ENCODE assay signal across 28 cellular contexts in the genomic region with DNA sequence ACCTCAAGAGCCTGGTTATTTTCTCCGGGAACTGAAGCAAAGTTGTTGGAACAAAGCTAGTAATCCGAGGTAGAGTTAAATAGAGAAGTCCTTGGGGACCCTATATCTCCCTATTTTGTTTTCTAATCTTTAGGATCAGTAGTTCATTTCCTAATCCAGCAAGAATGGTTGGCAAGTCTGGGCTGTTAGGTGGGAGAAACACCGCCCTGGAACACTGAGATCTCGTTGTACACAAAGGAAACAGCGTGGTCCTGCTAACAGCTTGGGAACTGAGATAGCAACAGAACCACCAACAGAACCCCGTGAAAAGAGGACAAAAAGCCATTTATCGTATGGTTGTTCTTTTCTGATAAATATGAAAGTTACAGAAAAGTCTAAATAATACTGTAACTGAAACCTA.
A peak's percentile ranks its signal among the peaks of the same experiment; 100 is the strongest.
DNase-seq lines count a peak whose midpoint lies in the region; ATAC-seq and TF ChIP-seq lines count a peak whose summit lies in the region.
"Had no signal": no experiment of that assay in that cellular context is flagged by ENCODE, and none has a peak within 500 bp of the region (broad histone marks: within the 10 kb centered on the region; RNA-seq: fewer than 3 reads in every experiment).

No MANE protein-coding gene starts in this region.

- H3K4me3 Mint-ChIP-seq in HFFc6 = 0 out of 2 replicates have a peak overlapping the region, but pooled peaks have one; percentile 22
- H3K4me3 Mint-ChIP-seq: activated CD4-positive, alpha-beta T cell treated with anti-CD3 and anti-CD28 coated beads, Interleukin-2, amount 10 ng/mL, durations not matched to agents 7 days and 5 days; activated T-cell treated with anti-CD3 and anti-CD28 coated beads, Interleukin-2, amount 50 U/mL, for 72 hours; CD14-positive monocyte; immature natural killer cell; WTC11 had no signal

- H3K27ac ChIP-seq in caudate nucleus (ENCODE audit: low read depth, low read length) = peak overlapping the region; percentile 40
- H3K27ac ChIP-seq in suprapubic skin = peak overlapping the region; percentile 60
- H3K27ac ChIP-seq: brain microvascular endothelial cell had no signal

- no peaks in the 10 kb centered on the region for H3K9me3 ChIP-seq in suprapubic skin
- H3K9me3 ChIP-seq: adrenal gland, esophagus squamous epithelium, transverse colon had no signal

- no peaks in the 10 kb centered on the region for H3K36me3 Mint-ChIP-seq in HFFc6 (ENCODE audit: low read depth)
- H3K36me3 Mint-ChIP-seq: CD14-positive monocyte, immature natural killer cell, WTC11 had no signal

- H3K9me3 Mint-ChIP-seq in HFFc6 = no peaks in the 10 kb centered on the region
- H3K9me3 Mint-ChIP-seq: activated CD4-positive, alpha-beta T cell treated with anti-CD3 and anti-CD28 coated beads, Interleukin-2, amount 10 ng/mL, durations not matched to agents 7 days and 5 days; activated T-cell treated with anti-CD3 and anti-CD28 coated beads, Interleukin-2, amount 50 U/mL, for 72 hours; WTC11 had no signal

- peak; percentile 56 for ATAC-seq in left ventricle myocardium superior
- no peak for ATAC-seq in GM18502 (IDR thresholded peaks at IDR 0.05; ENCODE audit: poor library complexity, unreplicated experiment)
- ATAC-seq: activated T-cell treated with anti-CD3 and anti-CD28 coated beads, Interleukin-2, amount 50 U/mL, for 72 hours; stimulated activated naive CD8-positive, alpha-beta T cell treated with anti-CD3 and anti-CD28 coated beads, Interleukin-15, Interleukin-2, amounts not matched to agents 100 U/mL and 50 U/mL, for 24 hours; WTC11 had no signal

- no peak for TF ChIP-seq EP300 in suprapubic skin (IDR thresholded peaks at IDR 0.05)

- H3K4me1 Mint-ChIP-seq in HFFc6 (ENCODE audit: low read depth) = peaks cover 32% of the 10 kb centered on the region
- H3K4me1 Mint-ChIP-seq: immature natural killer cell had no signal

- TF ChIP-seq POLR2A in suprapubic skin (IDR thresholded peaks at IDR 0.05) = no peak

- peaks cover 5% of the 10 kb centered on the region for H3K27me3 ChIP-seq in suprapubic skin
- H3K27me3 ChIP-seq: adrenal gland, brain microvascular endothelial cell, transverse colon had no signal

- DNase-seq in HFFc6 = no peak
- no peak for DNase-seq in caudate nucleus (lab: John Stamatoyannopoulos, UW)
- no peak for DNase-seq in left ventricle myocardium superior
- no peak for DNase-seq in suprapubic skin (ENCODE audit: low spot score in 2 of 2)
- DNase-seq in HCEC 1CT = no peak
- no peak for DNase-seq in NCI-H1417 (lab: John Stamatoyannopoulos, UW)
- DNase-seq: activated CD4-positive, alpha-beta T cell treated with anti-CD3 and anti-CD28 coated beads, Interleukin-2, amount 10 ng/mL, durations not matched to agents 7 days and 5 days; activated naive CD4-positive, alpha-beta T cell treated with Interleukin-2 at 50 U/mL for 16 hours; activated T-cell treated with anti-CD3 and anti-CD28 coated beads, Interleukin-2, amount 50 U/mL, for 72 hours; adrenal gland; brain microvascular endothelial cell; DND-41; esophagus squamous epithelium; foreskin melanocyte; hippocampal formation; immature natural killer cell; mesendoderm; NCI-H187; NCI-H2171; NCI-H524 treated with DMSO at 0.1 percent for 48 hours; SIG-M5; stimulated activated naive CD8-positive, alpha-beta T cell treated with anti-CD3 and anti-CD28 coated beads, Interleukin-15, Interleukin-2, amounts not matched to agents 100 U/mL and 50 U/mL, for 24 hours; SW 1271; T-helper 9 cell; transverse colon had no signal

- 53% methylated on average over 7 of the region's 7 CpGs for WGBS in suprapubic skin

- peaks cover 3% of the 10 kb centered on the region for H3K4me1 ChIP-seq in suprapubic skin

- H3K27me3 Mint-ChIP-seq in HFFc6 (ENCODE audit: insufficient read depth) = peaks cover 7% of the 10 kb centered on the region

- TF ChIP-seq CTCF in HFFc6 (IDR thresholded peaks at IDR 0.05) = no peak
- TF ChIP-seq CTCF in suprapubic skin (IDR thresholded peaks at IDR 0.05) = no peak

- no peak overlapping the region for H3K27ac Mint-ChIP-seq in HFFc6
- H3K27ac Mint-ChIP-seq: activated CD4-positive, alpha-beta T cell treated with anti-CD3 and anti-CD28 coated beads, Interleukin-2, amount 10 ng/mL, durations not matched to agents 7 days and 5 days; activated T-cell treated with anti-CD3 and anti-CD28 coated beads, Interleukin-2, amount 50 U/mL, for 72 hours; CD14-positive monocyte; immature natural killer cell; WTC11 had no signal

- H3K4me3 ChIP-seq in suprapubic skin = no peak overlapping the region
- H3K4me3 ChIP-seq: adrenal gland, esophagus squamous epithelium, transverse colon had no signal

- intact Hi-C loops in left ventricle myocardium superior (cut with micrococcal nuclease) = no loop called here

- no peaks in the 10 kb centered on the region for H3K36me3 ChIP-seq in suprapubic skin
- H3K36me3 ChIP-seq: adrenal gland, brain microvascular endothelial cell, esophagus squamous epithelium, transverse colon had no signal
